ENCODE assay signal across 1 cellular context in genomic region chr9:91138760-91139159, GRCh38.
TF ChIP-seq lines count a peak whose summit lies in the region.

No MANE protein-coding gene starts in this region.

TF ChIP-seq in HCT116, 20 proteins besides CTCF, POLR2A, EP300 and RAD21 (continued from another document):
- TF ChIP-seq ZBTB33 (IDR thresholded peaks at IDR 0.05; ENCODE audit: extremely low read depth, insufficient replicate concordance, low read length) (no peak), POLR2AphosphoS5 (IDR thresholded peaks at IDR 0.05; ENCODE audit: low read depth, low read length) (peak; percentile 25; the same call in 1 of the 2 replicates)
TF ChIP-seq in HCT116: peak in this region for 8.
